Comparison of ENCODE assay signal across 15 cellular contexts in genomic region chr6:5199203-5200101, GRCh38.
DNase-seq lines count a peak whose midpoint lies in the region; ATAC-seq and TF ChIP-seq lines count a peak whose summit lies in the region.
"Had no signal": no experiment of that assay in that cellular context is flagged by ENCODE, and none has a peak within 500 bp of the region (broad histone marks: within the 10 kb centered on the region; RNA-seq: fewer than 3 reads in every experiment).

No MANE protein-coding gene starts in this region.

- H3K4me1 Mint-ChIP-seq in activated CD4-positive, alpha-beta T cell treated with anti-CD3 and anti-CD28 coated beads, Interleukin-2, amount 10 ng/mL, durations not matched to agents 24 days and 14 days, result peaks cover 5% of the 10 kb centered on the region
- H3K4me1 Mint-ChIP-seq in stimulated activated naive CD8-positive, alpha-beta T cell treated with anti-CD3 and anti-CD28 coated beads, Interleukin-15, Interleukin-2, amounts not matched to agents 100 ng/mL and 50 ng/mL, for 24 hours (ENCODE audit: low read depth), result peaks cover 9% of the 10 kb centered on the region

- H3K27ac Mint-ChIP-seq in activated CD4-positive, alpha-beta T cell treated with anti-CD3 and anti-CD28 coated beads, Interleukin-2, amount 10 ng/mL, durations not matched to agents 24 days and 14 days, result peak overlapping the region; percentile 14
- peak overlapping the region; percentile 10 for H3K27ac Mint-ChIP-seq in stimulated activated naive CD8-positive, alpha-beta T cell treated with anti-CD3 and anti-CD28 coated beads, Interleukin-15, Interleukin-2, amounts not matched to agents 100 ng/mL and 50 ng/mL, for 24 hours

- peaks cover 6 to 18% of the 10 kb centered on the region in 2 donors for H3K4me1 ChIP-seq in gastrocnemius medialis
- H3K4me1 ChIP-seq: A549, Peyer's patch had no signal

- no peak for TF ChIP-seq CTCF in gastrocnemius medialis (IDR thresholded peaks at IDR 0.05 in 4 of 5, conservative IDR thresholded peaks at IDR 0.05 in 1 of 5)

- intact Hi-C loops in activated CD4-positive, alpha-beta T cell treated with anti-CD3 and anti-CD28 coated beads, Interleukin-2, amount 10 ng/mL, durations not matched to agents 24 days and 14 days (cut with micrococcal nuclease), result loop anchor here (1.0 to 2.0 kb wide), 2 partner anchors 25 to 61 kb away; partner anchors contain the start of genes FARS2 and LYRM4
- intact Hi-C loops in gastrocnemius medialis (cut with DNase I; ENCODE audit: low total_unique reads), result no loop called here

- no peaks in the 10 kb centered on the region for H3K27me3 ChIP-seq in gastrocnemius medialis
- H3K27me3 ChIP-seq: Peyer's patch had no signal

- H3K4me3 ChIP-seq in gastrocnemius medialis, result no peak overlapping the region
- H3K4me3 ChIP-seq: A549, Peyer's patch had no signal

- H3K27ac ChIP-seq in gastrocnemius medialis, result no peak overlapping the region
- H3K27ac ChIP-seq: A549, C4-2B, Peyer's patch had no signal

- H3K27me3 Mint-ChIP-seq in activated CD4-positive, alpha-beta T cell treated with anti-CD3 and anti-CD28 coated beads, Interleukin-2, amount 10 ng/mL, durations not matched to agents 24 days and 14 days, result no peaks in the 10 kb centered on the region
- no peaks in the 10 kb centered on the region for H3K27me3 Mint-ChIP-seq in stimulated activated naive CD8-positive, alpha-beta T cell treated with anti-CD3 and anti-CD28 coated beads, Interleukin-15, Interleukin-2, amounts not matched to agents 100 ng/mL and 50 ng/mL, for 24 hours

- no peak for TF ChIP-seq POLR2A in gastrocnemius medialis (IDR thresholded peaks at IDR 0.05)

- no peaks in the 10 kb centered on the region for H3K9me3 Mint-ChIP-seq in activated CD4-positive, alpha-beta T cell treated with anti-CD3 and anti-CD28 coated beads, Interleukin-2, amount 10 ng/mL, durations not matched to agents 24 days and 14 days
- no peaks in the 10 kb centered on the region for H3K9me3 Mint-ChIP-seq in stimulated activated naive CD8-positive, alpha-beta T cell treated with anti-CD3 and anti-CD28 coated beads, Interleukin-15, Interleukin-2, amounts not matched to agents 100 ng/mL and 50 ng/mL, for 24 hours

- no peaks in the 10 kb centered on the region for H3K9me3 ChIP-seq in gastrocnemius medialis
- H3K9me3 ChIP-seq: A549, Peyer's patch had no signal

- H3K4me3 Mint-ChIP-seq in activated CD4-positive, alpha-beta T cell treated with anti-CD3 and anti-CD28 coated beads, Interleukin-2, amount 10 ng/mL, durations not matched to agents 24 days and 14 days, result no peak overlapping the region
- no peak overlapping the region for H3K4me3 Mint-ChIP-seq in stimulated activated naive CD8-positive, alpha-beta T cell treated with anti-CD3 and anti-CD28 coated beads, Interleukin-15, Interleukin-2, amounts not matched to agents 100 ng/mL and 50 ng/mL, for 24 hours

- in situ Hi-C loops in gastrocnemius medialis (cut with MboI; ENCODE audit: low sequenced_read_pairs in 4 of 4), result no loop called here

- H3K36me3 ChIP-seq in gastrocnemius medialis, result no peaks in the 10 kb centered on the region
- H3K36me3 ChIP-seq: Peyer's patch had no signal

- H3K36me3 Mint-ChIP-seq in activated CD4-positive, alpha-beta T cell treated with anti-CD3 and anti-CD28 coated beads, Interleukin-2, amount 10 ng/mL, durations not matched to agents 24 days and 14 days (ENCODE audit: low read depth), result peaks cover 13% of the 10 kb centered on the region
- peaks cover 16% of the 10 kb centered on the region for H3K36me3 Mint-ChIP-seq in stimulated activated naive CD8-positive, alpha-beta T cell treated with anti-CD3 and anti-CD28 coated beads, Interleukin-15, Interleukin-2, amounts not matched to agents 100 ng/mL and 50 ng/mL, for 24 hours (ENCODE audit: low read depth)

- DNase-seq in activated CD4-positive, alpha-beta T cell treated with anti-CD3 and anti-CD28 coated beads, Interleukin-2, amount 10 ng/mL, durations not matched to agents 24 days and 14 days, result no peak
- DNase-seq in activated CD4-positive, alpha-beta T cell treated with anti-CD3 and anti-CD28 coated beads for 1 hour, result no peak
- DNase-seq in stimulated activated CD4-positive, alpha-beta T cell treated with anti-CD3 and anti-CD28 coated beads, Interleukin-15, amount 100 ng/mL, for 24 hours, result peak; percentile 15
- DNase-seq in stimulated activated CD4-positive, alpha-beta T cell treated with anti-CD3 and anti-CD28 coated beads, Interleukin-2, amount 100 ng/mL, for 48 hours, result no peak
- peak; percentile 32 to 36 for DNase-seq in activated T-cell treated with anti-CD3 and anti-CD28 coated beads, Interleukin-2, amount 50 U/mL, for 48 hours
- no peak for DNase-seq in NCI-H2196 treated with DMSO at 0.1 percent for 48 hours (lab: John Stamatoyannopoulos, UW; ENCODE audit: unreplicated experiment)
- DNase-seq in gastrocnemius medialis, result no peak
- DNase-seq: KG1, NCI-H187 treated with DMSO at 0.1 percent for 48 hours, NCI-H510A, NCI-H82, Peyer's patch had no signal

- ATAC-seq in gastrocnemius medialis, result no peak
- ATAC-seq: A549 had no signal

Comparison
In these comparisons a context has a peak if more than half of its experiments do, and no peak if none do; other contexts are left out.
1. DNase-seq: peak in stimulated activated CD4-positive, alpha-beta T cell treated with anti-CD3 and anti-CD28 coated beads, Interleukin-15, amount 100 ng/mL, for 24 hours (single experiment) and activated T-cell treated with anti-CD3 and anti-CD28 coated beads, Interleukin-2, amount 50 U/mL, for 48 hours (2 of 2); none in activated CD4-positive, alpha-beta T cell treated with anti-CD3 and anti-CD28 coated beads, Interleukin-2, amount 10 ng/mL, durations not matched to agents 24 days and 14 days (single experiment), activated CD4-positive, alpha-beta T cell treated with anti-CD3 and anti-CD28 coated beads for 1 hour (single experiment), stimulated activated CD4-positive, alpha-beta T cell treated with anti-CD3 and anti-CD28 coated beads, Interleukin-2, amount 100 ng/mL, for 48 hours (0 of 2), NCI-H2196 treated with DMSO at 0.1 percent for 48 hours (single experiment) and gastrocnemius medialis (0 of 2).